In genomic region chr6:127503022-127503421, GRCh38 we compare ENCODE assay signal across 9 cellular contexts.
"Had no signal": no experiment of that assay in that cellular context is flagged by ENCODE, and none has a peak within 500 bp of the region (broad histone marks: within the 10 kb centered on the region; RNA-seq: fewer than 3 reads in every experiment).

No MANE protein-coding gene starts in this region.

- H2AFZ ChIP-seq: GM23248, GM23338 had no signal

- H3K9me3 ChIP-seq: HAP-1 had no signal

- DNase-seq: GM23248, GOT3, H7, H9, HCEC 1CT, HFFc6 had no signal

- H3K4me1 ChIP-seq: HAP-1 had no signal

- H3K4me3 ChIP-seq: GM23248, GM23338, HAP-1 had no signal

- H3K9ac ChIP-seq: GM23248 had no signal

- H3K4me2 ChIP-seq: GM23338 had no signal

- H3K27ac ChIP-seq: GM23248 had no signal

- ATAC-seq: GM23338, HCT116 had no signal

- H3K36me3 ChIP-seq: HAP-1 had no signal
